1 cellular context compared by ENCODE assay signal in the genomic region with DNA sequence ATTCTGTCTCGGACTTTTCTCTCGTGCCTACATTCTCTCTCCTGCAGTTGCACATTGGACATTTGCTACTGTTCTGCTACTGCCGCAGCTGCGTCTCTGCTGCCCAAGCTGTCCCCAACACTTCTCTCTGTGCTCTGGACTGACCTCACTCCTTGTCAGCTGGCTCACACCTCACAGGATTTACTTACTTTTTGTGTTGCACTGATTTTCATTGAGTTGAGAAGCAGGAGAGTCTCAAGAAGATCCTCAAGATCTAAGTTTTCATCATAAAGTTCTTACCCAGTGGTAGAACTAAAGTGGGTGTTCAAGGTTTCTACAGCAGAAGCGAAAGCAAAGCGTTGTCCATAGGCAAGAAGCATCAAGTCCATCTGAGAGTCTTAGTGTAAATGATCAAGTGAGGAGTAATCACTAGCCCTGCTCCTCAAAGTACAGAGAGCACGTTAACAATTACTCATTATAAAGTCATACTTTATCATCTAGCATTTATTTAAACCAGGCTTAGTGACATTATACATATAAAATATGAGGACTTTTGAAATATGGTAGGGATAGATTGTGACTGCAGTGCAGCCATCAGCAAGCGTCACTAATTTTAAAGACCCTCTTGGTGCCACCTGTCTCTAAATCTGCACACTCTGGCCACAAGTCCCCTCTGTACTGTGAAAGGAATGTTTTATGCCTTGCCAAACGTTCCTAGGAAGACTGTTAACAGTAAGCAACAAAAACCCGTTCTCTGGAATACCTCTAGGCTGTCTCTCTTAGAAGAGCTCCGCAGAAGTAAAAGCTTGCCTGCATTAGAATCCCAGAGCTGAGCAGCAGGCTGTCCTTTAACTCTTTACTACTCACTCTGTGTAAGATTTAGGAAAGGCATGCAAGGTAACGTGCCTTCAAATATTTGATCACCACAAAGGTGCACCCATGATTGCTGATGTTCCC.
TF ChIP-seq lines count a peak whose summit lies in the region.

No MANE protein-coding gene starts in this region.

TF ChIP-seq in GM23338, 12 proteins besides CTCF, POLR2A, EP300 and RAD21:
- TF ChIP-seq NANOG (IDR thresholded peaks at IDR 0.05; ENCODE audit: borderline replicate concordance) (no peak), ZNF331 (CRISPR knock-in tag; IDR thresholded peaks at IDR 0.05; ENCODE audit: low read depth) (no peak), CREB1 (CRISPR knock-in tag; IDR thresholded peaks at IDR 0.05; ENCODE audit: low read depth) (no peak), STAT1 (IDR thresholded peaks at IDR 0.05; ENCODE audit: unreplicated experiment) (no peak), JUNB (IDR thresholded peaks at IDR 0.05; ENCODE audit: unreplicated experiment) (no peak), POLR2AphosphoS5 (IDR thresholded peaks at IDR 0.05; ENCODE audit: low read depth) (no peak), ZNF114 (CRISPR knock-in tag; IDR thresholded peaks at IDR 0.05) (no peak), EZH2phosphoT487 (IDR thresholded peaks at IDR 0.05; ENCODE audit: unreplicated experiment) (no peak), EZH2 (IDR thresholded peaks at IDR 0.05; ENCODE audit: low read depth, unreplicated experiment) (no peak)
- TF ChIP-seq, protein P1, sequence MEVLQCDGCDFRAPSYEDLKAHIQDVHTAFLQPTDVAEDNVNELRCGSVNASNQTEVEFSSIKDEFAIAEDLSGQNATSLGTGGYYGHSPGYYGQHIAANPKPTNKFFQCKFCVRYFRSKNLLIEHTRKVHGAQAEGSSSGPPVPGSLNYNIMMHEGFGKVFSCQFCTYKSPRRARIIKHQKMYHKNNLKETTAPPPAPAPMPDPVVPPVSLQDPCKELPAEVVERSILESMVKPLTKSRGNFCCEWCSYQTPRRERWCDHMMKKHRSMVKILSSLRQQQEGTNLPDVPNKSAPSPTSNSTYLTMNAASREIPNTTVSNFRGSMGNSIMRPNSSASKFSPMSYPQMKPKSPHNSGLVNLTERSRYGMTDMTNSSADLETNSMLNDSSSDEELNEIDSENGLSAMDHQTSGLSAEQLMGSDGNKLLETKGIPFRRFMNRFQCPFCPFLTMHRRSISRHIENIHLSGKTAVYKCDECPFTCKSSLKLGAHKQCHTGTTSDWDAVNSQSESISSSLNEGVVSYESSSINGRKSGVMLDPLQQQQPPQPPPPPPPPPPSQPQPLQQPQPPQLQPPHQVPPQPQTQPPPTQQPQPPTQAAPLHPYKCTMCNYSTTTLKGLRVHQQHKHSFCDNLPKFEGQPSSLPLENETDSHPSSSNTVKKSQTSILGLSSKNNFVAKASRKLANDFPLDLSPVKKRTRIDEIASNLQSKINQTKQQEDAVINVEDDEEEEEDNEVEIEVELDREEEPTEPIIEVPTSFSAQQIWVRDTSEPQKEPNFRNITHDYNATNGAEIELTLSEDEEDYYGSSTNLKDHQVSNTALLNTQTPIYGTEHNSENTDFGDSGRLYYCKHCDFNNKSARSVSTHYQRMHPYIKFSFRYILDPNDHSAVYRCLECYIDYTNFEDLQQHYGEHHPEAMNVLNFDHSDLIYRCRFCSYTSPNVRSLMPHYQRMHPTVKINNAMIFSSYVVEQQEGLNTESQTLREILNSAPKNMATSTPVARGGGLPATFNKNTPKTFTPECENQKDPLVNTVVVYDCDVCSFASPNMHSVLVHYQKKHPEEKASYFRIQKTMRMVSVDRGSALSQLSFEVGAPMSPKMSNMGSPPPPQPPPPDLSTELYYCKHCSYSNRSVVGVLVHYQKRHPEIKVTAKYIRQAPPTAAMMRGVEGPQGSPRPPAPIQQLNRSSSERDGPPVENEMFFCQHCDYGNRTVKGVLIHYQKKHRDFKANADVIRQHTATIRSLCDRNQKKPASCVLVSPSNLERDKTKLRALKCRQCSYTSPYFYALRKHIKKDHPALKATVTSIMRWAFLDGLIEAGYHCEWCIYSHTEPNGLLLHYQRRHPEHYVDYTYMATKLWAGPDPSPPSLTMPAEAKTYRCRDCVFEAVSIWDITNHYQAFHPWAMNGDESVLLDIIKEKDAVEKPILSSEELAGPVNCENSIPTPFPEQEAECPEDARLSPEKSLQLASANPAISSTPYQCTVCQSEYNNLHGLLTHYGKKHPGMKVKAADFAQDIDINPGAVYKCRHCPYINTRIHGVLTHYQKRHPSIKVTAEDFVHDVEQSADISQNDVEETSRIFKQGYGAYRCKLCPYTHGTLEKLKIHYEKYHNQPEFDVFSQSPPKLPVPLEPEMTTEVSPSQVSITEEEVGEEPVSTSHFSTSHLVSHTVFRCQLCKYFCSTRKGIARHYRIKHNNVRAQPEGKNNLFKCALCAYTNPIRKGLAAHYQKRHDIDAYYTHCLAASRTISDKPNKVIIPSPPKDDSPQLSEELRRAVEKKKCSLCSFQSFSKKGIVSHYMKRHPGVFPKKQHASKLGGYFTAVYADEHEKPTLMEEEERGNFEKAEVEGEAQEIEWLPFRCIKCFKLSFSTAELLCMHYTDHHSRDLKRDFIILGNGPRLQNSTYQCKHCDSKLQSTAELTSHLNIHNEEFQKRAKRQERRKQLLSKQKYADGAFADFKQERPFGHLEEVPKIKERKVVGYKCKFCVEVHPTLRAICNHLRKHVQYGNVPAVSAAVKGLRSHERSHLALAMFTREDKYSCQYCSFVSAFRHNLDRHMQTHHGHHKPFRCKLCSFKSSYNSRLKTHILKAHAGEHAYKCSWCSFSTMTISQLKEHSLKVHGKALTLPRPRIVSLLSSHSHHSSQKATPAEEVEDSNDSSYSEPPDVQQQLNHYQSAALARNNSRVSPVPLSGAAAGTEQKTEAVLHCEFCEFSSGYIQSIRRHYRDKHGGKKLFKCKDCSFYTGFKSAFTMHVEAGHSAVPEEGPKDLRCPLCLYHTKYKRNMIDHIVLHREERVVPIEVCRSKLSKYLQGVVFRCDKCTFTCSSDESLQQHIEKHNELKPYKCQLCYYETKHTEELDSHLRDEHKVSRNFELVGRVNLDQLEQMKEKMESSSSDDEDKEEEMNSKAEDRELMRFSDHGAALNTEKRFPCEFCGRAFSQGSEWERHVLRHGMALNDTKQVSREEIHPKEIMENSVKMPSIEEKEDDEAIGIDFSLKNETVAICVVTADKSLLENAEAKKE (CRISPR knock-in tag; IDR thresholded peaks at IDR 0.05) = no peak
- TF ChIP-seq, protein P2, sequence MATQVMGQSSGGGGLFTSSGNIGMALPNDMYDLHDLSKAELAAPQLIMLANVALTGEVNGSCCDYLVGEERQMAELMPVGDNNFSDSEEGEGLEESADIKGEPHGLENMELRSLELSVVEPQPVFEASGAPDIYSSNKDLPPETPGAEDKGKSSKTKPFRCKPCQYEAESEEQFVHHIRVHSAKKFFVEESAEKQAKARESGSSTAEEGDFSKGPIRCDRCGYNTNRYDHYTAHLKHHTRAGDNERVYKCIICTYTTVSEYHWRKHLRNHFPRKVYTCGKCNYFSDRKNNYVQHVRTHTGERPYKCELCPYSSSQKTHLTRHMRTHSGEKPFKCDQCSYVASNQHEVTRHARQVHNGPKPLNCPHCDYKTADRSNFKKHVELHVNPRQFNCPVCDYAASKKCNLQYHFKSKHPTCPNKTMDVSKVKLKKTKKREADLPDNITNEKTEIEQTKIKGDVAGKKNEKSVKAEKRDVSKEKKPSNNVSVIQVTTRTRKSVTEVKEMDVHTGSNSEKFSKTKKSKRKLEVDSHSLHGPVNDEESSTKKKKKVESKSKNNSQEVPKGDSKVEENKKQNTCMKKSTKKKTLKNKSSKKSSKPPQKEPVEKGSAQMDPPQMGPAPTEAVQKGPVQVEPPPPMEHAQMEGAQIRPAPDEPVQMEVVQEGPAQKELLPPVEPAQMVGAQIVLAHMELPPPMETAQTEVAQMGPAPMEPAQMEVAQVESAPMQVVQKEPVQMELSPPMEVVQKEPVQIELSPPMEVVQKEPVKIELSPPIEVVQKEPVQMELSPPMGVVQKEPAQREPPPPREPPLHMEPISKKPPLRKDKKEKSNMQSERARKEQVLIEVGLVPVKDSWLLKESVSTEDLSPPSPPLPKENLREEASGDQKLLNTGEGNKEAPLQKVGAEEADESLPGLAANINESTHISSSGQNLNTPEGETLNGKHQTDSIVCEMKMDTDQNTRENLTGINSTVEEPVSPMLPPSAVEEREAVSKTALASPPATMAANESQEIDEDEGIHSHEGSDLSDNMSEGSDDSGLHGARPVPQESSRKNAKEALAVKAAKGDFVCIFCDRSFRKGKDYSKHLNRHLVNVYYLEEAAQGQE (IDR thresholded peaks at IDR 0.05; ENCODE audit: unreplicated experiment) = no peak
- TF ChIP-seq, protein P3, sequence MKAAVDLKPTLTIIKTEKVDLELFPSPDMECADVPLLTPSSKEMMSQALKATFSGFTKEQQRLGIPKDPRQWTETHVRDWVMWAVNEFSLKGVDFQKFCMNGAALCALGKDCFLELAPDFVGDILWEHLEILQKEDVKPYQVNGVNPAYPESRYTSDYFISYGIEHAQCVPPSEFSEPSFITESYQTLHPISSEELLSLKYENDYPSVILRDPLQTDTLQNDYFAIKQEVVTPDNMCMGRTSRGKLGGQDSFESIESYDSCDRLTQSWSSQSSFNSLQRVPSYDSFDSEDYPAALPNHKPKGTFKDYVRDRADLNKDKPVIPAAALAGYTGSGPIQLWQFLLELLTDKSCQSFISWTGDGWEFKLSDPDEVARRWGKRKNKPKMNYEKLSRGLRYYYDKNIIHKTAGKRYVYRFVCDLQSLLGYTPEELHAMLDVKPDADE (IDR thresholded peaks at IDR 0.05) = no peak
TF ChIP-seq in GM23338: peak in this region for 0.
